Comparison of ENCODE assay signal across 17 cellular contexts in genomic region chr16:85641305-85641704, GRCh38. TPM values are rescaled to one million over a fixed set of nuclear protein-coding genes. Genes with fewer than 3 reads are reported as not detected.
DNase-seq lines count a peak whose midpoint lies in the region; ATAC-seq and TF ChIP-seq lines count a peak whose summit lies in the region.
"Had no signal": no experiment of that assay in that cellular context is flagged by ENCODE, and none has a peak within 500 bp of the region (broad histone marks: within the 10 kb centered on the region; RNA-seq: fewer than 3 reads in every experiment).

No MANE protein-coding gene starts in this region.

- no peak overlapping the region for H3K27ac ChIP-seq in BLaER1 treated with 17β-estradiol and CSF1 and Interleukin-3, amounts not matched to agents 10 nM and 100 nM
- peak overlapping the region; percentile 38 for H3K27ac ChIP-seq in rectal smooth muscle tissue (ENCODE audit: low read depth, low read length)
- H3K27ac ChIP-seq in Peyer's patch: peak overlapping the region in 1 of 4 donors; percentile 16

- peaks cover 31% of the 10 kb centered on the region for H3K9me3 Mint-ChIP-seq in glutamatergic neuron (ENCODE audit: unreplicated experiment)
- H3K9me3 Mint-ChIP-seq: CD4-positive, alpha-beta T cell had no signal

- in situ Hi-C loops in HAP-1 (cut with MboI; ENCODE audit: low sequenced_read_pairs): no loop called here

- peaks cover 0 to 55% (median 35%) of the 10 kb centered on the region in 11 experiments; a peak in 17 of 22 replicates for H3K36me3 ChIP-seq in BLaER1 treated with 17β-estradiol and CSF1 and Interleukin-3, amounts not matched to agents 10 nM and 100 nM
- H3K36me3 ChIP-seq in rectal smooth muscle tissue (ENCODE audit: control insufficient read depth, insufficient read depth, low read length) (no peaks in the 10 kb centered on the region), Peyer's patch (peaks cover 0 to 7% (median 0%) of the 10 kb centered on the region in 3 donors), HAP-1 (replicated peaks) (peaks cover 29% of the 10 kb centered on the region)

- H3K27ac Mint-ChIP-seq in T-helper 17 cell (peak overlapping the region; percentile 63), glutamatergic neuron (ENCODE audit: unreplicated experiment) (peak overlapping the region; percentile 59)
- H3K27ac Mint-ChIP-seq: CD4-positive, alpha-beta T cell had no signal

- no peak for TF ChIP-seq POLR2A in Peyer's patch (IDR thresholded peaks at IDR 0.05)

- H3K27me3 Mint-ChIP-seq in T-helper 17 cell: no peaks in the 10 kb centered on the region
- H3K27me3 Mint-ChIP-seq in glutamatergic neuron (ENCODE audit: unreplicated experiment): peaks cover 30% of the 10 kb centered on the region
- H3K27me3 Mint-ChIP-seq: CD4-positive, alpha-beta T cell had no signal

- DNase-seq in T-helper 17 cell (no peak), glutamatergic neuron (no peak), cerebellar nuclear complex (lab: John Stamatoyannopoulos, UW) (no peak), Peyer's patch (no peak), NCI-H1436 treated with DMSO at 0.1 percent for 48 hours (lab: John Stamatoyannopoulos, UW) (no peak), HAP-1 (ENCODE audit: low spot score in 2 of 2) (no peak)
- DNase-seq: AML-193; CD4-positive, alpha-beta T cell; GF-D8; GOT3; MV-4-11; NCI-H1436; NCI-H2081 treated with DMSO at 0.1 percent for 48 hours; NCI-H226; NK-92 treated with Interleukin-12 subunit alpha and Interleukin-12 subunit beta, amount 100 ng/mL, for 24 hours had no signal

- peaks cover 47 to 94% (median 86%) of the 10 kb centered on the region in 10 experiments for H3K4me1 ChIP-seq in BLaER1 treated with 17β-estradiol and CSF1 and Interleukin-3, amounts not matched to agents 10 nM and 100 nM
- H3K4me1 ChIP-seq in rectal smooth muscle tissue (ENCODE audit: control insufficient read depth, insufficient read depth, low read length): peaks cover 5% of the 10 kb centered on the region
- peaks cover 0 to 36% (median 0%) of the 10 kb centered on the region in 4 donors for H3K4me1 ChIP-seq in Peyer's patch
- H3K4me1 ChIP-seq in HAP-1: no peaks in the 10 kb centered on the region

- H3K4me1 Mint-ChIP-seq in T-helper 17 cell (peaks cover 12% of the 10 kb centered on the region), glutamatergic neuron (ENCODE audit: low read depth, unreplicated experiment) (peaks cover 25% of the 10 kb centered on the region)

- H3K9me3 ChIP-seq in BLaER1 treated with 17β-estradiol and CSF1 and Interleukin-3, amounts not matched to agents 10 nM and 100 nM (replicated peaks in 1 of 11): no peaks in the 10 kb centered on the region
- H3K9me3 ChIP-seq in T-helper 17 cell (ENCODE audit: control insufficient read depth, low read length, poor library complexity, severe bottlenecking): no peaks in the 10 kb centered on the region
- no peaks in the 10 kb centered on the region for H3K9me3 ChIP-seq in Peyer's patch
- no peaks in the 10 kb centered on the region for H3K9me3 ChIP-seq in HAP-1

- ATAC-seq in T-helper 17 cell: no peak

- H3K4me2 ChIP-seq in BLaER1 treated with 17β-estradiol and CSF1 and Interleukin-3, amounts not matched to agents 10 nM and 100 nM: peak overlapping the region in 9 of 11 experiments; percentile 18 to 96 (median 71); a peak in 14 of 22 replicates

- H3K4me3 Mint-ChIP-seq in T-helper 17 cell: no peak overlapping the region
- H3K4me3 Mint-ChIP-seq in glutamatergic neuron (ENCODE audit: unreplicated experiment): no peak overlapping the region
- H3K4me3 Mint-ChIP-seq: CD4-positive, alpha-beta T cell had no signal

- H3K27me3 ChIP-seq in BLaER1 treated with 17β-estradiol and CSF1 and Interleukin-3, amounts not matched to agents 10 nM and 100 nM: peaks cover 0 to 3% (median 0%) of the 10 kb centered on the region in 11 experiments; a peak in 1 of 22 replicates
- no peaks in the 10 kb centered on the region for H3K27me3 ChIP-seq in rectal smooth muscle tissue (ENCODE audit: control insufficient read depth, insufficient read depth, low read length)
- no peaks in the 10 kb centered on the region for H3K27me3 ChIP-seq in Peyer's patch
- H3K27me3 ChIP-seq in HAP-1 (ENCODE audit: low read depth): no peaks in the 10 kb centered on the region

- TF ChIP-seq CTCF in glutamatergic neuron (IDR thresholded peaks at IDR 0.05; ENCODE audit: partially characterized antibody, unreplicated experiment) (no peak), Peyer's patch (IDR thresholded peaks at IDR 0.05) (no peak)

- H3K4me3 ChIP-seq in BLaER1 treated with 17β-estradiol and CSF1 and Interleukin-3, amounts not matched to agents 10 nM and 100 nM: no peak overlapping the region
- H3K4me3 ChIP-seq in rectal smooth muscle tissue (ENCODE audit: low read length) (no peak overlapping the region), Peyer's patch (no peak overlapping the region), HAP-1 (no peak overlapping the region)

- H3K9ac ChIP-seq in BLaER1 treated with 17β-estradiol and CSF1 and Interleukin-3, amounts not matched to agents 10 nM and 100 nM: no peak overlapping the region; a peak in 1 of 22 replicates
- H3K9ac ChIP-seq in rectal smooth muscle tissue (ENCODE audit: low read length): no peak overlapping the region

- H3K36me3 Mint-ChIP-seq in T-helper 17 cell (ENCODE audit: low read depth) (no peaks in the 10 kb centered on the region), glutamatergic neuron (ENCODE audit: unreplicated experiment) (no peaks in the 10 kb centered on the region)

- peaks cover 98 to 100% (median 99%) of the 10 kb centered on the region in 11 experiments for H4K20me1 ChIP-seq in BLaER1 treated with 17β-estradiol and CSF1 and Interleukin-3, amounts not matched to agents 10 nM and 100 nM

RNA-seq across cellular contexts. Expression of gene GSE1, which starts 28.2 kb away (rescaled TPM):
- total RNA-seq in T-helper 17 cell (10 to 100 TPM; 39.1 to 40.9 TPM), glutamatergic neuron (ENCODE audit: unreplicated experiment) (473 TPM), Peyer's patch (100 to 1,000 TPM in 3 of 4 donors, 10 to 100 TPM in 1; 79.7 to 196 (median 143) TPM)

RNA-seq across cellular contexts. Expression of gene GINS2, which starts 47.4 kb away (rescaled TPM):
- total RNA-seq in T-helper 17 cell (1 to 10 TPM in 1 of 2 donors, under 1 TPM in 1; 0.86 to 1.5 TPM), glutamatergic neuron (ENCODE audit: unreplicated experiment) (7.1 TPM), Peyer's patch (10 to 100 TPM in 1 of 4 donors, 1 to 10 TPM in 3; 2.9 to 10.7 (median 5.2) TPM)
